ENCODE assay signal across 12 cellular contexts in genomic region chr11:65448074-65448417, GRCh38. TPM values are rescaled to one million over a fixed set of nuclear protein-coding genes. Genes with fewer than 3 reads are reported as not detected.
A peak's percentile ranks its signal among the peaks of the same experiment; 100 is the strongest.
DNase-seq lines count a peak whose midpoint lies in the region; ATAC-seq and TF ChIP-seq lines count a peak whose summit lies in the region.
"Had no signal": no experiment of that assay in that cellular context is flagged by ENCODE, and none has a peak within 500 bp of the region (broad histone marks: within the 10 kb centered on the region; RNA-seq: fewer than 3 reads in every experiment).

No MANE protein-coding gene starts in this region.

- H3K4me3 ChIP-seq in heart left ventricle = no peak overlapping the region
- H3K4me3 ChIP-seq in lung = no peak overlapping the region
- no peak overlapping the region for H3K4me3 ChIP-seq in transverse colon

- TF ChIP-seq POLR2A in heart left ventricle (IDR thresholded peaks at IDR 0.05) (no peak), transverse colon (IDR thresholded peaks at IDR 0.05) (no peak)

- no peak for TF ChIP-seq EP300 in transverse colon (IDR thresholded peaks at IDR 0.05; ENCODE audit: low read depth)

- no peaks in the 10 kb centered on the region for H3K9me3 ChIP-seq in heart left ventricle
- H3K9me3 ChIP-seq in lung (ENCODE audit: control insufficient read depth in 2 of 2, insufficient read depth in 1 of 2, low read length in 1 of 2) = no peaks in the 10 kb centered on the region
- H3K9me3 ChIP-seq in transverse colon = no peaks in the 10 kb centered on the region

- H3K27ac ChIP-seq in heart left ventricle (peak overlapping the region in 10 of 12 donors; percentile 21 to 80 (median 62)), lung (ENCODE audit: low read depth in 1 of 2, low read length in 1 of 2) (peak overlapping the region; percentile 2 to 43), transverse colon (peak overlapping the region; percentile 45 to 100 (median 69))
- H3K27ac ChIP-seq: C4-2B, foreskin keratinocyte, WERI-Rb-1 had no signal

- intact Hi-C loops in heart left ventricle (cut with DNase I) (no loop called here), left ventricle myocardium superior (cut with micrococcal nuclease) (no loop called here), transverse colon (cut with DNase I; ENCODE audit: low total_unique reads) (no loop called here)

- in situ Hi-C loops in transverse colon (cut with MboI; ENCODE audit: low pct_ligation_motif_present in 1 of 4, low pct_unique_long_range_greater_than_20kb in 1 of 4, low sequenced_read_pairs in 3 of 4) = no loop called here

- POLR2A ChIA-PET in activated CD4-positive, alpha-beta memory T cell treated with anti-CD3 and anti-CD28 coated beads, Interleukin-2, amount 10 ng/mL, durations not matched to agents 7 days and 5 days (lab: Charles Lee) = interaction anchor here (0.6 to 11.5 kb wide), 11 partner anchors 11 to 56 kb away, joined by 3 to 261 read pairs (median 15); partner anchors contain the start of genes MALAT1 and NEAT1

- no peaks in the 10 kb centered on the region for H3K27me3 Mint-ChIP-seq in activated CD4-positive, alpha-beta memory T cell treated with anti-CD3 and anti-CD28 coated beads, Interleukin-2, amount 10 ng/mL, durations not matched to agents 7 days and 5 days

- no peak for ATAC-seq in heart left ventricle
- no peak for ATAC-seq in left ventricle myocardium superior
- no peak for ATAC-seq in lung (ENCODE audit: insufficient read depth, low FRiP score)
- ATAC-seq in HG03378 (IDR thresholded peaks at IDR 0.05; ENCODE audit: unreplicated experiment) = no peak

- H3K36me3 Mint-ChIP-seq in activated CD4-positive, alpha-beta memory T cell treated with anti-CD3 and anti-CD28 coated beads, Interleukin-2, amount 10 ng/mL, durations not matched to agents 7 days and 5 days (ENCODE audit: low read depth) = peaks cover 10% of the 10 kb centered on the region

- H3K36me3 ChIP-seq in heart left ventricle (peaks cover 10 to 41% (median 33%) of the 10 kb centered on the region in 9 donors), lung (ENCODE audit: control insufficient read depth in 2 of 2, insufficient read depth in 2 of 2, low read length in 2 of 2) (peaks cover 0 to 29% of the 10 kb centered on the region in 2 donors), transverse colon (peaks cover 0 to 19% (median 3%) of the 10 kb centered on the region in 4 donors)
- H3K36me3 ChIP-seq: WERI-Rb-1 had no signal

- 40 to 79% (median 58%) methylated on average over 1 to 2 of the region's 2 CpGs for WGBS in heart left ventricle, 4 donors
- WGBS in lung, 2 donors = 88 to 97% methylated on average over 2 of the region's 2 CpGs
- 100% methylated on average over 2 of the region's 2 CpGs; no CpG with 5 or more reads in 1 of the 2 donors for WGBS in transverse colon (ENCODE audit: low coverage in 1 of 2), 2 donors

- H3K4me3 Mint-ChIP-seq in activated CD4-positive, alpha-beta memory T cell treated with anti-CD3 and anti-CD28 coated beads, Interleukin-2, amount 10 ng/mL, durations not matched to agents 7 days and 5 days = peak overlapping the region; percentile 10

- DNase-seq in heart left ventricle (no peak), left ventricle myocardium superior (no peak), lung (ENCODE audit: low spot score) (no peak), transverse colon (no peak), NCI-H1092 treated with DMSO at 0.1 percent for 48 hours (lab: John Stamatoyannopoulos, UW) (no peak), NCI-H1694 treated with DMSO at 0.1 percent for 48 hours (lab: John Stamatoyannopoulos, UW) (no peak)
- no peak for DNase-seq in activated CD4-positive, alpha-beta memory T cell treated with anti-CD3 and anti-CD28 coated beads, Interleukin-2, amount 10 ng/mL, durations not matched to agents 7 days and 5 days
- DNase-seq: NCI-H1105 treated with DMSO at 0.1 percent for 48 hours, WERI-Rb-1 had no signal

- no peaks in the 10 kb centered on the region for H3K27me3 ChIP-seq in heart left ventricle
- H3K27me3 ChIP-seq in lung (ENCODE audit: control insufficient read depth, insufficient read depth) = no peaks in the 10 kb centered on the region
- no peaks in the 10 kb centered on the region for H3K27me3 ChIP-seq in transverse colon
- H3K27me3 ChIP-seq: foreskin keratinocyte had no signal

- H3K4me1 ChIP-seq in heart left ventricle (peaks cover 0 to 34% (median 13%) of the 10 kb centered on the region in 12 donors), lung (ENCODE audit: control insufficient read depth in 2 of 2, insufficient read depth in 2 of 2, low read length in 2 of 2) (peaks cover 0 to 4% of the 10 kb centered on the region in 2 donors), transverse colon (peaks cover 0 to 8% (median 1%) of the 10 kb centered on the region in 4 donors)

- CTCF ChIA-PET in activated CD4-positive, alpha-beta memory T cell treated with anti-CD3 and anti-CD28 coated beads, Interleukin-2, amount 10 ng/mL, durations not matched to agents 7 days and 5 days (lab: Charles Lee) = interaction anchor here (1.4 kb wide), 1 partner anchor 31 kb away, joined by 4 read pairs; no protein-coding TSS in a partner anchor

- H3K9me3 Mint-ChIP-seq in activated CD4-positive, alpha-beta memory T cell treated with anti-CD3 and anti-CD28 coated beads, Interleukin-2, amount 10 ng/mL, durations not matched to agents 7 days and 5 days = peaks cover 2% of the 10 kb centered on the region

- H3K4me1 Mint-ChIP-seq in activated CD4-positive, alpha-beta memory T cell treated with anti-CD3 and anti-CD28 coated beads, Interleukin-2, amount 10 ng/mL, durations not matched to agents 7 days and 5 days = peaks cover 12% of the 10 kb centered on the region

- TF ChIP-seq CTCF in heart left ventricle (IDR thresholded peaks at IDR 0.05) (no peak), lung (IDR thresholded peaks at IDR 0.05; ENCODE audit: control extremely low read depth, extremely low read depth) (no peak), transverse colon (IDR thresholded peaks at IDR 0.05) (no peak)

- peak overlapping the region; percentile 55 for H3K27ac Mint-ChIP-seq in activated CD4-positive, alpha-beta memory T cell treated with anti-CD3 and anti-CD28 coated beads, Interleukin-2, amount 10 ng/mL, durations not matched to agents 7 days and 5 days

RNA-seq across cellular contexts. Expression of gene NEAT1, which starts 25.4 kb away (rescaled TPM):
- 100 to 1,000 TPM in 7 of 9 donors, 10 to 100 TPM in 2; 17.0 to 760 (median 507) TPM for total RNA-seq in heart left ventricle
- 100 to 1,000 TPM; 104 to 532 TPM for polyA plus RNA-seq in heart left ventricle
- total RNA-seq in left ventricle myocardium superior = 508 TPM
- total RNA-seq in activated CD4-positive, alpha-beta memory T cell treated with anti-CD3 and anti-CD28 coated beads, Interleukin-2, amount 10 ng/mL, durations not matched to agents 7 days and 5 days = 1,000 to 10,000 TPM; 1,222 to 1,245 TPM
- total RNA-seq in lung = 100 to 1,000 TPM; 518 to 912 TPM
- polyA plus RNA-seq in lung = 1,000 to 10,000 TPM in 1 of 2 donors, 100 to 1,000 TPM in 1; 481 to 1,176 TPM
- 100 to 1,000 TPM; 370 to 782 (median 680) TPM for total RNA-seq in transverse colon

RNA-seq across cellular contexts. Expression of gene MALAT1, which starts 50.8 kb away (rescaled TPM):
- 1,000 to 10,000 TPM; 1,047 to 9,662 (median 6,606) TPM for total RNA-seq in heart left ventricle
- 1,000 to 10,000 TPM; 1,168 to 4,497 TPM for polyA plus RNA-seq in heart left ventricle
- total RNA-seq in left ventricle myocardium superior = 7,191 TPM
- total RNA-seq in activated CD4-positive, alpha-beta memory T cell treated with anti-CD3 and anti-CD28 coated beads, Interleukin-2, amount 10 ng/mL, durations not matched to agents 7 days and 5 days = 1,000 to 10,000 TPM; 7,674 to 7,759 TPM
- over 10,000 TPM; 10,633 to 48,332 TPM for total RNA-seq in lung
- 1,000 to 10,000 TPM in 1 of 2 donors, 100 to 1,000 TPM in 1; 125 to 2,965 TPM for polyA plus RNA-seq in lung
- over 10,000 TPM; 17,948 to 48,028 (median 23,406) TPM for total RNA-seq in transverse colon
